In the genomic region with DNA sequence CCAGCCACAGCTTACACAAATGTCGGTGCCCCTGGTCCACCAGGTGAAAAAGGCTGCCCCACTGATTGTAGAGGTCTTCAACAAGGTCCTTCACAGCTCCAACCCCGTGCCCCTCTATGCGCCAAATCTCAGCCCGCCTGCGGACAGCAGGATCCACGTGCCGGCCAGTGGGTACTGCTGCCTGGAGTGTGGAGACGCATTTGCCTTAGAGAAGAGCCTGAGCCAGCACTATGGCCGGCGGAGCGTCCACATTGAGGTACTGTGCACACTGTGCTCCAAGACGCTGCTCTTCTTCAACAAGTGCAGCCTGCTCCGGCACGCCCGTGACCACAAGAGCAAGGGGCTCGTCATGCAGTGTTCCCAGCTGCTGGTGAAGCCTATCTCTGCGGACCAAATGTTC, we compare ENCODE assay signal across 1 cellular context.
TF ChIP-seq lines count a peak whose summit lies in the region.

No MANE protein-coding gene starts in this region.

TF ChIP-seq in GM23338, 12 proteins besides CTCF, POLR2A, EP300 and RAD21 (continued from another document):
- TF ChIP-seq, protein P1, sequence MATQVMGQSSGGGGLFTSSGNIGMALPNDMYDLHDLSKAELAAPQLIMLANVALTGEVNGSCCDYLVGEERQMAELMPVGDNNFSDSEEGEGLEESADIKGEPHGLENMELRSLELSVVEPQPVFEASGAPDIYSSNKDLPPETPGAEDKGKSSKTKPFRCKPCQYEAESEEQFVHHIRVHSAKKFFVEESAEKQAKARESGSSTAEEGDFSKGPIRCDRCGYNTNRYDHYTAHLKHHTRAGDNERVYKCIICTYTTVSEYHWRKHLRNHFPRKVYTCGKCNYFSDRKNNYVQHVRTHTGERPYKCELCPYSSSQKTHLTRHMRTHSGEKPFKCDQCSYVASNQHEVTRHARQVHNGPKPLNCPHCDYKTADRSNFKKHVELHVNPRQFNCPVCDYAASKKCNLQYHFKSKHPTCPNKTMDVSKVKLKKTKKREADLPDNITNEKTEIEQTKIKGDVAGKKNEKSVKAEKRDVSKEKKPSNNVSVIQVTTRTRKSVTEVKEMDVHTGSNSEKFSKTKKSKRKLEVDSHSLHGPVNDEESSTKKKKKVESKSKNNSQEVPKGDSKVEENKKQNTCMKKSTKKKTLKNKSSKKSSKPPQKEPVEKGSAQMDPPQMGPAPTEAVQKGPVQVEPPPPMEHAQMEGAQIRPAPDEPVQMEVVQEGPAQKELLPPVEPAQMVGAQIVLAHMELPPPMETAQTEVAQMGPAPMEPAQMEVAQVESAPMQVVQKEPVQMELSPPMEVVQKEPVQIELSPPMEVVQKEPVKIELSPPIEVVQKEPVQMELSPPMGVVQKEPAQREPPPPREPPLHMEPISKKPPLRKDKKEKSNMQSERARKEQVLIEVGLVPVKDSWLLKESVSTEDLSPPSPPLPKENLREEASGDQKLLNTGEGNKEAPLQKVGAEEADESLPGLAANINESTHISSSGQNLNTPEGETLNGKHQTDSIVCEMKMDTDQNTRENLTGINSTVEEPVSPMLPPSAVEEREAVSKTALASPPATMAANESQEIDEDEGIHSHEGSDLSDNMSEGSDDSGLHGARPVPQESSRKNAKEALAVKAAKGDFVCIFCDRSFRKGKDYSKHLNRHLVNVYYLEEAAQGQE (IDR thresholded peaks at IDR 0.05; ENCODE audit: unreplicated experiment) = no peak
- TF ChIP-seq ZNF114 (CRISPR knock-in tag; IDR thresholded peaks at IDR 0.05) (no peak), POLR2AphosphoS5 (IDR thresholded peaks at IDR 0.05; ENCODE audit: low read depth) (no peak), NANOG (IDR thresholded peaks at IDR 0.05; ENCODE audit: borderline replicate concordance) (no peak), EZH2 (IDR thresholded peaks at IDR 0.05; ENCODE audit: low read depth, unreplicated experiment) (no peak), ZNF331 (CRISPR knock-in tag; IDR thresholded peaks at IDR 0.05; ENCODE audit: low read depth) (no peak)
- TF ChIP-seq, protein P2, sequence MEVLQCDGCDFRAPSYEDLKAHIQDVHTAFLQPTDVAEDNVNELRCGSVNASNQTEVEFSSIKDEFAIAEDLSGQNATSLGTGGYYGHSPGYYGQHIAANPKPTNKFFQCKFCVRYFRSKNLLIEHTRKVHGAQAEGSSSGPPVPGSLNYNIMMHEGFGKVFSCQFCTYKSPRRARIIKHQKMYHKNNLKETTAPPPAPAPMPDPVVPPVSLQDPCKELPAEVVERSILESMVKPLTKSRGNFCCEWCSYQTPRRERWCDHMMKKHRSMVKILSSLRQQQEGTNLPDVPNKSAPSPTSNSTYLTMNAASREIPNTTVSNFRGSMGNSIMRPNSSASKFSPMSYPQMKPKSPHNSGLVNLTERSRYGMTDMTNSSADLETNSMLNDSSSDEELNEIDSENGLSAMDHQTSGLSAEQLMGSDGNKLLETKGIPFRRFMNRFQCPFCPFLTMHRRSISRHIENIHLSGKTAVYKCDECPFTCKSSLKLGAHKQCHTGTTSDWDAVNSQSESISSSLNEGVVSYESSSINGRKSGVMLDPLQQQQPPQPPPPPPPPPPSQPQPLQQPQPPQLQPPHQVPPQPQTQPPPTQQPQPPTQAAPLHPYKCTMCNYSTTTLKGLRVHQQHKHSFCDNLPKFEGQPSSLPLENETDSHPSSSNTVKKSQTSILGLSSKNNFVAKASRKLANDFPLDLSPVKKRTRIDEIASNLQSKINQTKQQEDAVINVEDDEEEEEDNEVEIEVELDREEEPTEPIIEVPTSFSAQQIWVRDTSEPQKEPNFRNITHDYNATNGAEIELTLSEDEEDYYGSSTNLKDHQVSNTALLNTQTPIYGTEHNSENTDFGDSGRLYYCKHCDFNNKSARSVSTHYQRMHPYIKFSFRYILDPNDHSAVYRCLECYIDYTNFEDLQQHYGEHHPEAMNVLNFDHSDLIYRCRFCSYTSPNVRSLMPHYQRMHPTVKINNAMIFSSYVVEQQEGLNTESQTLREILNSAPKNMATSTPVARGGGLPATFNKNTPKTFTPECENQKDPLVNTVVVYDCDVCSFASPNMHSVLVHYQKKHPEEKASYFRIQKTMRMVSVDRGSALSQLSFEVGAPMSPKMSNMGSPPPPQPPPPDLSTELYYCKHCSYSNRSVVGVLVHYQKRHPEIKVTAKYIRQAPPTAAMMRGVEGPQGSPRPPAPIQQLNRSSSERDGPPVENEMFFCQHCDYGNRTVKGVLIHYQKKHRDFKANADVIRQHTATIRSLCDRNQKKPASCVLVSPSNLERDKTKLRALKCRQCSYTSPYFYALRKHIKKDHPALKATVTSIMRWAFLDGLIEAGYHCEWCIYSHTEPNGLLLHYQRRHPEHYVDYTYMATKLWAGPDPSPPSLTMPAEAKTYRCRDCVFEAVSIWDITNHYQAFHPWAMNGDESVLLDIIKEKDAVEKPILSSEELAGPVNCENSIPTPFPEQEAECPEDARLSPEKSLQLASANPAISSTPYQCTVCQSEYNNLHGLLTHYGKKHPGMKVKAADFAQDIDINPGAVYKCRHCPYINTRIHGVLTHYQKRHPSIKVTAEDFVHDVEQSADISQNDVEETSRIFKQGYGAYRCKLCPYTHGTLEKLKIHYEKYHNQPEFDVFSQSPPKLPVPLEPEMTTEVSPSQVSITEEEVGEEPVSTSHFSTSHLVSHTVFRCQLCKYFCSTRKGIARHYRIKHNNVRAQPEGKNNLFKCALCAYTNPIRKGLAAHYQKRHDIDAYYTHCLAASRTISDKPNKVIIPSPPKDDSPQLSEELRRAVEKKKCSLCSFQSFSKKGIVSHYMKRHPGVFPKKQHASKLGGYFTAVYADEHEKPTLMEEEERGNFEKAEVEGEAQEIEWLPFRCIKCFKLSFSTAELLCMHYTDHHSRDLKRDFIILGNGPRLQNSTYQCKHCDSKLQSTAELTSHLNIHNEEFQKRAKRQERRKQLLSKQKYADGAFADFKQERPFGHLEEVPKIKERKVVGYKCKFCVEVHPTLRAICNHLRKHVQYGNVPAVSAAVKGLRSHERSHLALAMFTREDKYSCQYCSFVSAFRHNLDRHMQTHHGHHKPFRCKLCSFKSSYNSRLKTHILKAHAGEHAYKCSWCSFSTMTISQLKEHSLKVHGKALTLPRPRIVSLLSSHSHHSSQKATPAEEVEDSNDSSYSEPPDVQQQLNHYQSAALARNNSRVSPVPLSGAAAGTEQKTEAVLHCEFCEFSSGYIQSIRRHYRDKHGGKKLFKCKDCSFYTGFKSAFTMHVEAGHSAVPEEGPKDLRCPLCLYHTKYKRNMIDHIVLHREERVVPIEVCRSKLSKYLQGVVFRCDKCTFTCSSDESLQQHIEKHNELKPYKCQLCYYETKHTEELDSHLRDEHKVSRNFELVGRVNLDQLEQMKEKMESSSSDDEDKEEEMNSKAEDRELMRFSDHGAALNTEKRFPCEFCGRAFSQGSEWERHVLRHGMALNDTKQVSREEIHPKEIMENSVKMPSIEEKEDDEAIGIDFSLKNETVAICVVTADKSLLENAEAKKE (CRISPR knock-in tag; IDR thresholded peaks at IDR 0.05) = no peak
TF ChIP-seq in GM23338: peak in this region for 0.
